In the genomic region with DNA sequence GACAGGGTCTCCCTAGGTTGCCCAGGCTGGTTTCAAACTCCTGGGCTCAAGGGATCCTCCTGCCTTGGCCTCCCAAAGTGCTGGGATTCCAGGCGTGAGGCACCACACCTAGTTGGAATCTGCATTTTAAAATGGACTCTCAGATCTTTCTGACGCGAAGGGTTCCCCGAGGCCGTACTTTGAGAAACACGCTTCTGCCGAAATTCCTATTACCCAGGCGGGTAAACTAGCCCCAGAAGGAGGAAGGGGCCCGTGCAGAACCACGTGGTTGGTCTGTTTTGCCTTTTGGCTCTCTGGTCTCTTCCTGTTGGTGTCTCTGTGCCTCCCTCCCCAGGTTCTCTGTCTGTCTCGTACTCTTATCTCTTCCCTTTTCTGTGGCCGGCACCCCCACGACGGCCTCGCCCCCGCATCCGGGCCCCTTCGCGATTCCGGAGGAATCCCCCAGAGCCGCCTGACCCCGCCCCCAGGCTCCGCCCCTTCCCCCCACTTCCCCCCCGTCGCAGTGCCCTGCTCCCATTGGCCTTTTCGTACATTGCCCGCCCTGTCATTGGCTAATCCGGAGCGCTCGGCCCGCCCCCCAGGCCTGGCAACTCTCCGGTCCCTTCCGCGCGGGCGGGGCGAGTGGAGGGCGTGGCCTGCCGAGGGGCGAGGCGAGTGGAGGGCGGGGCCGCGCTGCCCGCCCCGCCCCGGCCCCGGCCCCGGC, we compare ENCODE assay signal across 8 cellular contexts. TPM values are rescaled to one million over a fixed set of nuclear protein-coding genes. Genes with fewer than 3 reads are reported as not detected.
A peak's percentile ranks its signal among the peaks of the same experiment; 100 is the strongest.
DNase-seq lines count a peak whose midpoint lies in the region; ATAC-seq and TF ChIP-seq lines count a peak whose summit lies in the region.

A gene (plus strand): TSS at position 689 of the 703 bp plus-strand sequence. CDS start 12,354 bp downstream, outside the sequence.

- H3K27ac ChIP-seq in BLaER1 treated with 17β-estradiol and CSF1 and Interleukin-3, amounts not matched to agents 10 nM and 100 nM, result peak within 1 kb of the TSS; percentile 72 to 87 (median 82)
- H3K27ac ChIP-seq in liver (ENCODE audit: low read depth in 1 of 2, low read length in 2 of 2), result peak within 1 kb of the TSS; percentile 76 to 83

- H3K4me1 ChIP-seq in BLaER1 treated with 17β-estradiol and CSF1 and Interleukin-3, amounts not matched to agents 10 nM and 100 nM, result peaks cover 53 to 75% (median 69%) of the 10 kb centered on the region in 10 experiments
- H3K4me1 ChIP-seq in liver (ENCODE audit: control insufficient read depth in 4 of 4, insufficient read depth in 4 of 4, low read length in 3 of 4), result peaks cover 4 to 31% (median 28%) of the 10 kb centered on the region in 4 donors

- peaks cover 0 to 15% (median 0%) of the 10 kb centered on the region in 11 experiments; a peak in 7 of 22 replicates for H4K20me1 ChIP-seq in BLaER1 treated with 17β-estradiol and CSF1 and Interleukin-3, amounts not matched to agents 10 nM and 100 nM

- WGBS in liver, result 2% methylated on average over 49 of the region's 49 CpGs

- H3K9ac ChIP-seq in BLaER1 treated with 17β-estradiol and CSF1 and Interleukin-3, amounts not matched to agents 10 nM and 100 nM, result peak within 1 kb of the TSS; percentile 79 to 90 (median 86)
- H3K9ac ChIP-seq in liver (ENCODE audit: low read depth in 1 of 2, low read length in 2 of 2), result peak within 1 kb of the TSS; percentile 63 to 69

- DNase-seq in NCI-H774 (lab: John Stamatoyannopoulos, UW), result peak; percentile 92
- peak; percentile 96 to 97 for DNase-seq in activated CD4-positive, alpha-beta T cell treated with anti-CD3 and anti-CD28 coated beads, Interleukin-2, amount 50 U/mL, for 24 hours (ENCODE audit: low read depth in 1 of 2, low spot score in 1 of 2)
- peak; percentile 98 for DNase-seq in dermis blood vessel endothelial cell
- DNase-seq in stimulated activated CD4-positive, alpha-beta T cell treated with anti-CD3 and anti-CD28 coated beads, Interleukin-2, amount 100 ng/mL, for 48 hours, result peak; percentile 98 to 100

- H3K9me3 ChIP-seq in BLaER1 treated with 17β-estradiol and CSF1 and Interleukin-3, amounts not matched to agents 10 nM and 100 nM (replicated peaks in 1 of 11), result no peaks in the 10 kb centered on the region
- no peaks in the 10 kb centered on the region for H3K9me3 ChIP-seq in liver (ENCODE audit: control insufficient read depth in 4 of 4, low read length in 3 of 4)

- TF ChIP-seq RAD21 in liver (IDR thresholded peaks at IDR 0.05), result no peak

- peak within 1 kb of the TSS; percentile 86 to 98 (median 95) for H3K4me2 ChIP-seq in BLaER1 treated with 17β-estradiol and CSF1 and Interleukin-3, amounts not matched to agents 10 nM and 100 nM

- ATAC-seq in GM19395 (IDR thresholded peaks at IDR 0.05; ENCODE audit: unreplicated experiment) (peak; percentile 71), HG03558 (IDR thresholded peaks at IDR 0.05; ENCODE audit: extremely low read depth, unreplicated experiment) (peak; percentile 67)

- TF ChIP-seq CTCF in liver (IDR thresholded peaks at IDR 0.05; ENCODE audit: low read depth, low read length, missing input control), result no peak

- peak within 1 kb of the TSS; percentile 78 to 96 (median 86) for H3K4me3 ChIP-seq in BLaER1 treated with 17β-estradiol and CSF1 and Interleukin-3, amounts not matched to agents 10 nM and 100 nM
- H3K4me3 ChIP-seq in liver (ENCODE audit: low read depth in 1 of 3, low read length in 3 of 3), result peak within 1 kb of the TSS; percentile 83 to 92 (median 87)

- no peaks in the 10 kb centered on the region for H3K27me3 ChIP-seq in BLaER1 treated with 17β-estradiol and CSF1 and Interleukin-3, amounts not matched to agents 10 nM and 100 nM
- H3K27me3 ChIP-seq in liver (ENCODE audit: control insufficient read depth in 4 of 4, insufficient read depth in 4 of 4, low read length in 3 of 4), result no peaks in the 10 kb centered on the region

- H3K36me3 ChIP-seq in BLaER1 treated with 17β-estradiol and CSF1 and Interleukin-3, amounts not matched to agents 10 nM and 100 nM, result peaks cover 0 to 5% (median 0%) of the 10 kb centered on the region in 11 experiments; a peak in 2 of 22 replicates
- H3K36me3 ChIP-seq in liver (ENCODE audit: control insufficient read depth in 4 of 4, insufficient read depth in 3 of 4, low read depth in 1 of 4, low read length in 3 of 4), result no peaks in the 10 kb centered on the region

TF ChIP-seq in liver, 16 proteins besides CTCF, POLR2A, EP300 and RAD21:
- TF ChIP-seq, protein P1, sequence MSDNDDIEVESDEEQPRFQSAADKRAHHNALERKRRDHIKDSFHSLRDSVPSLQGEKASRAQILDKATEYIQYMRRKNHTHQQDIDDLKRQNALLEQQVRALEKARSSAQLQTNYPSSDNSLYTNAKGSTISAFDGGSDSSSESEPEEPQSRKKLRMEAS (IDR thresholded peaks at IDR 0.05), result peak; percentile 39
- TF ChIP-seq YY1 (IDR thresholded peaks at IDR 0.05), result peak; percentile 41
- TF ChIP-seq SP1 (IDR thresholded peaks at IDR 0.05), result peak; percentile 40
- TF ChIP-seq GABPA (IDR thresholded peaks at IDR 0.05 in 1 of 2, conservative IDR thresholded peaks at IDR 0.05 in 1 of 2), result peak in 1 of 2 donors; percentile 30
- peak; percentile 59 to 77 for TF ChIP-seq EGR1 (IDR thresholded peaks at IDR 0.05; ENCODE audit: low read depth in 2 of 2)
- TF ChIP-seq, protein P2, sequence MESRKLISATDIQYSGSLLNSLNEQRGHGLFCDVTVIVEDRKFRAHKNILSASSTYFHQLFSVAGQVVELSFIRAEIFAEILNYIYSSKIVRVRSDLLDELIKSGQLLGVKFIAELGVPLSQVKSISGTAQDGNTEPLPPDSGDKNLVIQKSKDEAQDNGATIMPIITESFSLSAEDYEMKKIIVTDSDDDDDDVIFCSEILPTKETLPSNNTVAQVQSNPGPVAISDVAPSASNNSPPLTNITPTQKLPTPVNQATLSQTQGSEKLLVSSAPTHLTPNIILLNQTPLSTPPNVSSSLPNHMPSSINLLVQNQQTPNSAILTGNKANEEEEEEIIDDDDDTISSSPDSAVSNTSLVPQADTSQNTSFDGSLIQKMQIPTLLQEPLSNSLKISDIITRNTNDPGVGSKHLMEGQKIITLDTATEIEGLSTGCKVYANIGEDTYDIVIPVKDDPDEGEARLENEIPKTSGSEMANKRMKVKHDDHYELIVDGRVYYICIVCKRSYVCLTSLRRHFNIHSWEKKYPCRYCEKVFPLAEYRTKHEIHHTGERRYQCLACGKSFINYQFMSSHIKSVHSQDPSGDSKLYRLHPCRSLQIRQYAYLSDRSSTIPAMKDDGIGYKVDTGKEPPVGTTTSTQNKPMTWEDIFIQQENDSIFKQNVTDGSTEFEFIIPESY (IDR thresholded peaks at IDR 0.05), result no peak
- TF ChIP-seq, protein P3, sequence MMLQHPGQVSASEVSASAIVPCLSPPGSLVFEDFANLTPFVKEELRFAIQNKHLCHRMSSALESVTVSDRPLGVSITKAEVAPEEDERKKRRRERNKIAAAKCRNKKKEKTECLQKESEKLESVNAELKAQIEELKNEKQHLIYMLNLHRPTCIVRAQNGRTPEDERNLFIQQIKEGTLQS (IDR thresholded peaks at IDR 0.05), result no peak
- no peak for TF ChIP-seq HNF4A (conservative IDR thresholded peaks at IDR 0.05)
- TF ChIP-seq NR2F2 (IDR thresholded peaks at IDR 0.05), result peak; percentile 45
- no peak for TF ChIP-seq TAF1 (conservative IDR thresholded peaks at IDR 0.05)
- TF ChIP-seq FOXA1 (IDR thresholded peaks at IDR 0.05), result no peak
- TF ChIP-seq HNF4G (IDR thresholded peaks at IDR 0.05), result no peak
TF ChIP-seq in liver: peak in this region for 6.

RNA-seq across cellular contexts. Expression of the gene that starts here (rescaled TPM):
- total RNA-seq in dermis blood vessel endothelial cell (65.4 and 70.1 TPM in 2 replicates), liver (10 to 100 TPM; 15.6 to 29.0 TPM)
- polyA plus RNA-seq in liver, result 10 to 100 TPM; 19.1 to 21.2 TPM

Comparison
In these comparisons a context has a peak if more than half of its experiments do, and no peak if none do; other contexts are left out.
1. Peak in every context shown above with its lines: DNase-seq, ATAC-seq, H3K4me3 ChIP-seq and H3K27ac ChIP-seq.